8 cellular contexts compared by ENCODE assay signal in genomic region chr2:64017811-64018714, GRCh38. TPM values are rescaled to one million over a fixed set of nuclear protein-coding genes. Genes with fewer than 3 reads are reported as not detected.
A peak's percentile ranks its signal among the peaks of the same experiment; 100 is the strongest.
DNase-seq lines count a peak whose midpoint lies in the region; ATAC-seq and TF ChIP-seq lines count a peak whose summit lies in the region.

No MANE protein-coding gene starts in this region.

- peaks cover 52% of the 10 kb centered on the region for H3K79me2 ChIP-seq in KMS-11 (ENCODE audit: insufficient read depth, low read depth)

- H3K4me3 ChIP-seq in KMS-11 (IDR thresholded peaks at IDR 0.05; ENCODE audit: insufficient read depth, low read depth, low read length) (peak overlapping the region; percentile 90), endodermal cell (ENCODE audit: low read length) (peak overlapping the region; percentile 99), mucosa of descending colon (peak overlapping the region; percentile 68)

- peak; percentile 26 for ATAC-seq in mucosa of descending colon
- no peak for ATAC-seq in HG03196 (IDR thresholded peaks at IDR 0.05; ENCODE audit: unreplicated experiment)

- no peaks in the 10 kb centered on the region for H4K20me1 ChIP-seq in KMS-11 (ENCODE audit: insufficient read depth)

- H2AFZ ChIP-seq in KMS-11 (ENCODE audit: low read depth), result peak overlapping the region; percentile 71; the same call in 1 of the 2 replicates

- H3K4me1 ChIP-seq in KMS-11 (ENCODE audit: low read depth, poor library complexity, severe bottlenecking) (peaks cover 58% of the 10 kb centered on the region), endodermal cell (ENCODE audit: control insufficient read depth, insufficient read depth, low read length) (no peaks in the 10 kb centered on the region), mucosa of descending colon (ENCODE audit: low read depth) (peaks cover 19% of the 10 kb centered on the region)

- H3K27ac ChIP-seq in KMS-11 (peak overlapping the region; percentile 73), endodermal cell (ENCODE audit: low read depth, low read length) (peak overlapping the region; percentile 76)

- WGBS in endodermal cell (ENCODE audit: insufficient coverage in 1 of 2, insufficient read length in 1 of 2), 2 experiments, result 29 to 56% methylated on average over 10 to 22 of the region's 22 CpGs

- no peaks in the 10 kb centered on the region for H3K9me3 Mint-ChIP-seq in endodermal cell

- H3K9ac ChIP-seq in KMS-11 (peak overlapping the region; percentile 63), endodermal cell (ENCODE audit: extremely low read depth, low read length, poor library complexity, severe bottlenecking) (peak overlapping the region; percentile 77)

- H3K4me3 Mint-ChIP-seq in endodermal cell, result peak overlapping the region; percentile 94

- H3K36me3 ChIP-seq in KMS-11 (ENCODE audit: insufficient read depth) (no peaks in the 10 kb centered on the region), endodermal cell (ENCODE audit: control insufficient read depth, insufficient read depth, low read length) (no peaks in the 10 kb centered on the region), mucosa of descending colon (ENCODE audit: low read depth) (no peaks in the 10 kb centered on the region)

- no peaks in the 10 kb centered on the region for H3K9me3 ChIP-seq in endodermal cell (ENCODE audit: control insufficient read depth, low read length)
- H3K9me3 ChIP-seq in mucosa of descending colon, result no peaks in the 10 kb centered on the region

- no peaks in the 10 kb centered on the region for H3K27me3 Mint-ChIP-seq in endodermal cell (ENCODE audit: insufficient read depth)

- H3K4me1 Mint-ChIP-seq in endodermal cell, result peaks cover 24% of the 10 kb centered on the region

- H3K27me3 ChIP-seq in KMS-11 (ENCODE audit: insufficient read depth, low read depth) (no peaks in the 10 kb centered on the region), endodermal cell (ENCODE audit: control insufficient read depth, insufficient read depth, low read length, poor library complexity, severe bottlenecking) (no peaks in the 10 kb centered on the region)

- intact Hi-C loops in mucosa of descending colon (cut with DNase I, micrococcal nuclease), result no loop called here

- DNase-seq in Daoy (ENCODE audit: low read depth) (peak; percentile 24), SK-N-DZ (ENCODE audit: low spot score) (peak; percentile 44), endodermal cell (no peak), mucosa of descending colon (peak in 1 of 3 donors; percentile 46), NCI-H1930 (lab: John Stamatoyannopoulos, UW) (no peak)
- DNase-seq in activated CD4-positive, alpha-beta T cell treated with anti-CD3 and anti-CD28 coated beads for 4 hours, result no peak

- no peaks in the 10 kb centered on the region for H3K36me3 Mint-ChIP-seq in endodermal cell (ENCODE audit: low read depth)

- TF ChIP-seq CTCF in KMS-11 (conservative IDR thresholded peaks at IDR 0.05; ENCODE audit: low read depth, low read length), result no peak
- TF ChIP-seq CTCF in endodermal cell (conservative IDR thresholded peaks at IDR 0.05), result no peak
- TF ChIP-seq CTCF in mucosa of descending colon (IDR thresholded peaks at IDR 0.05), result no peak

- H3K4me2 ChIP-seq in KMS-11, result peak overlapping the region; percentile 73

- H3K27ac Mint-ChIP-seq in endodermal cell, result peak overlapping the region; percentile 87

RNA-seq across cellular contexts. Expression of gene VPS54, which starts 1.2 kb away (rescaled TPM):
- total RNA-seq in Daoy (2014; rRNA removed; shearing (Covaris generic)), result 9.9 and 12.6 TPM in 2 replicates
- polyA plus RNA-seq in SK-N-DZ (2014; cell fraction: cytosol; rRNA removed), result 16.5 and 19.2 TPM in 2 replicates
- polyA plus RNA-seq in SK-N-DZ (2014; cell fraction: nucleus; rRNA removed), result 21.6 and 22.1 TPM in 2 replicates
- total RNA-seq in endodermal cell, result 10 to 100 TPM; 18.4 to 25.7 TPM
- 31.5 TPM for polyA plus RNA-seq in endodermal cell (2013, experiment 1 of 2)
- 30.0 TPM for polyA plus RNA-seq in endodermal cell (2013, experiment 2 of 2)
- total RNA-seq in mucosa of descending colon, result 10 to 100 TPM; 18.1 to 25.7 (median 21.9) TPM

Comparison
In these comparisons a context has a peak if more than half of its experiments do, and no peak if none do; other contexts are left out.
1. DNase-seq: peak in Daoy (single experiment) and SK-N-DZ (single experiment); none in endodermal cell (single experiment), NCI-H1930 (0 of 2) and activated CD4-positive, alpha-beta T cell treated with anti-CD3 and anti-CD28 coated beads for 4 hours (0 of 2).
2. Peak in every context shown above with its lines, with median percentiles within 50 percentile points of each other: H3K4me3 ChIP-seq.